Comparison of ENCODE assay signal across 39 cellular contexts in genomic region chr1:56776581-56776980, GRCh38. TPM values are rescaled to one million over a fixed set of nuclear protein-coding genes. Genes with fewer than 3 reads are reported as not detected.
"Had no signal": no experiment of that assay in that cellular context is flagged by ENCODE, and none has a peak within 500 bp of the region (broad histone marks: within the 10 kb centered on the region; RNA-seq: fewer than 3 reads in every experiment).

No MANE protein-coding gene starts in this region.

- H3K27me3 Mint-ChIP-seq: activated CD4-positive, alpha-beta memory T cell treated with anti-CD3 and anti-CD28 coated beads, Interleukin-2, amount 10 ng/mL, durations not matched to agents 7 days and 5 days; activated CD4-positive, alpha-beta T cell treated with anti-CD3 and anti-CD28 coated beads for 36 hours; activated CD4-positive, alpha-beta T cell treated with anti-CD3 and anti-CD28 coated beads, Interleukin-2, amount 10 ng/mL, durations not matched to agents 7 days and 5 days; activated CD8-positive, alpha-beta memory T cell treated with anti-CD3 and anti-CD28 coated beads, Interleukin-2, amount 10 ng/mL, durations not matched to agents 7 days and 5 days; activated naive CD4-positive, alpha-beta T cell treated with anti-CD3 and anti-CD28 coated beads, Interleukin-2, amount 10 ng/mL, durations not matched to agents 7 days and 5 days; activated naive CD8-positive, alpha-beta T cell; activated naive CD8-positive, alpha-beta T cell treated with anti-CD3 and anti-CD28 coated beads, Interleukin-2, amount 10 ng/mL, durations not matched to agents 7 days and 5 days; central memory CD8-positive, alpha-beta T cell had no signal

- H3K27ac ChIP-seq: ascending aorta, cardiac muscle cell, WERI-Rb-1 had no signal

- H3K27me3 ChIP-seq: ascending aorta, cardiac muscle cell had no signal

- DNase-seq: activated CD4-positive, alpha-beta memory T cell treated with anti-CD3 and anti-CD28 coated beads, Interleukin-2, amount 10 ng/mL, durations not matched to agents 7 days and 5 days; activated CD4-positive, alpha-beta T cell treated with anti-CD3 and anti-CD28 coated beads for 1 hour; activated CD4-positive, alpha-beta T cell treated with anti-CD3 and anti-CD28 coated beads for 36 hours; activated CD4-positive, alpha-beta T cell treated with anti-CD3 and anti-CD28 coated beads for 48 hours; activated CD4-positive, alpha-beta T cell treated with anti-CD3 and anti-CD28 coated beads, Interleukin-2, amount 10 ng/mL, durations not matched to agents 7 days and 5 days; activated CD4-positive, alpha-beta T cell treated with anti-CD3 and anti-CD28 coated beads, Interleukin-2, amount 50 U/mL, for 48 hours; activated CD4-positive, CD25-positive, alpha-beta regulatory T cell; activated CD8-positive, alpha-beta memory T cell treated with anti-CD3 and anti-CD28 coated beads for 24 hours; activated CD8-positive, alpha-beta memory T cell treated with anti-CD3 and anti-CD28 coated beads, Interleukin-2, amount 10 ng/mL, durations not matched to agents 7 days and 5 days; activated CD8-positive, alpha-beta memory T cell treated with anti-CD3 and anti-CD28 coated beads, Interleukin-2, amount 50 U/mL, for 48 hours; activated CD8-positive, alpha-beta T cell treated with anti-CD3 and anti-CD28 coated beads, Interleukin-2, amount 10 ng/mL, durations not matched to agents 7 days and 5 days; activated effector memory CD4-positive, alpha-beta T cell treated with Interleukin-2 at 50 U/mL for 16 hours; activated gamma-delta T cell; activated naive CD4-positive, alpha-beta T cell treated with anti-CD3 and anti-CD28 coated beads, Interleukin-2, amount 10 ng/mL, durations not matched to agents 7 days and 5 days; activated naive CD4-positive, alpha-beta T cell treated with Interleukin-2 at 50 U/mL for 16 hours; activated naive CD8-positive, alpha-beta T cell treated with anti-CD3 and anti-CD28 coated beads, Interleukin-2, amount 10 ng/mL, durations not matched to agents 7 days and 5 days; activated naive CD8-positive, alpha-beta T cell treated with anti-CD3 and anti-CD28 coated beads, Interleukin-2, amount 50 U/mL, for 24 hours; activated T-cell treated with anti-CD3 and anti-CD28 coated beads, Interleukin-2, amount 50 U/mL, for 24 hours; activated T-cell treated with anti-CD3 and anti-CD28 coated beads, Interleukin-2, amount 50 U/mL, for 48 hours; amygdala; anterior cingulate cortex; caudate nucleus; cerebellar nuclear complex; T-helper 1 cell; T-helper 2 cell; T-helper 9 cell; WERI-Rb-1 had no signal

- H3K4me1 ChIP-seq: ascending aorta had no signal

- H3K4me1 Mint-ChIP-seq: central memory CD8-positive, alpha-beta T cell had no signal

- H3K27ac Mint-ChIP-seq: activated CD4-positive, alpha-beta memory T cell treated with anti-CD3 and anti-CD28 coated beads, Interleukin-2, amount 10 ng/mL, durations not matched to agents 7 days and 5 days; activated CD4-positive, alpha-beta T cell treated with anti-CD3 and anti-CD28 coated beads for 36 hours; activated CD4-positive, alpha-beta T cell treated with anti-CD3 and anti-CD28 coated beads, Interleukin-2, amount 10 ng/mL, durations not matched to agents 7 days and 5 days; activated CD8-positive, alpha-beta memory T cell treated with anti-CD3 and anti-CD28 coated beads, Interleukin-2, amount 10 ng/mL, durations not matched to agents 7 days and 5 days; activated CD8-positive, alpha-beta T cell treated with anti-CD3 and anti-CD28 coated beads, Interleukin-2, amount 10 ng/mL, durations not matched to agents 7 days and 5 days; activated naive CD4-positive, alpha-beta T cell treated with anti-CD3 and anti-CD28 coated beads, Interleukin-2, amount 10 ng/mL, durations not matched to agents 7 days and 5 days; activated naive CD4-positive, alpha-beta T cell treated with anti-CD3 and anti-CD28 coated beads, Interleukin-2, amount 50 U/mL, for 24 hours; activated naive CD8-positive, alpha-beta T cell; activated naive CD8-positive, alpha-beta T cell treated with anti-CD3 and anti-CD28 coated beads, Interleukin-2, amount 10 ng/mL, durations not matched to agents 7 days and 5 days; activated naive CD8-positive, alpha-beta T cell treated with anti-CD3 and anti-CD28 coated beads, Interleukin-2, amount 50 U/mL, for 24 hours; activated T-cell treated with anti-CD3 and anti-CD28 coated beads, Interleukin-2, amount 50 U/mL, for 24 hours; activated T-helper 2 cell treated with anti-CD3 and anti-CD28 coated beads, Interferon-gamma antibody, Interleukin-2, Interleukin-4, amounts not matched to agents 10 μg/mL and 5 μg/mL and 100 μg/mL, durations not matched to agents 14 hours and 24 hours and 36 hours; brain; T-helper 1 cell treated with Interleukin-12 subunit alpha and Interleukin-12 subunit beta and Interleukin-4 antibody, amounts not matched to agents 30 μg/mL and 1 μg/mL, for 36 hours; T-helper 2 cell treated with Interferon-gamma antibody and Interleukin-4, amounts not matched to agents 5 μg/mL and 100 μg/mL, for 36 hours; WTC11 had no signal

- H3K9me3 Mint-ChIP-seq: activated CD4-positive, alpha-beta memory T cell treated with anti-CD3 and anti-CD28 coated beads, Interleukin-2, amount 10 ng/mL, durations not matched to agents 7 days and 5 days; activated naive CD4-positive, alpha-beta T cell treated with anti-CD3 and anti-CD28 coated beads, Interleukin-2, amount 10 ng/mL, durations not matched to agents 7 days and 5 days; activated naive CD4-positive, alpha-beta T cell treated with anti-CD3 and anti-CD28 coated beads, Interleukin-2, amount 50 U/mL, for 24 hours; activated T-cell treated with anti-CD3 and anti-CD28 coated beads, Interleukin-2, amount 50 U/mL, for 24 hours; activated T-helper 2 cell treated with anti-CD3 and anti-CD28 coated beads, Interferon-gamma antibody, Interleukin-2, Interleukin-4, amounts not matched to agents 10 μg/mL and 5 μg/mL and 100 μg/mL, durations not matched to agents 14 hours and 24 hours and 36 hours; brain; central memory CD8-positive, alpha-beta T cell; T-helper 1 cell treated with Interleukin-12 subunit alpha and Interleukin-12 subunit beta and Interleukin-4 antibody, amounts not matched to agents 30 μg/mL and 1 μg/mL, for 36 hours; T-helper 2 cell treated with Interferon-gamma antibody and Interleukin-4, amounts not matched to agents 5 μg/mL and 100 μg/mL, for 36 hours; WTC11 had no signal

- H3K4me3 ChIP-seq: ascending aorta, cardiac muscle cell had no signal

- ATAC-seq: activated CD4-positive, alpha-beta T cell treated with anti-CD3 and anti-CD28 coated beads for 36 hours; activated CD4-positive, CD25-positive, alpha-beta regulatory T cell treated with anti-CD3 and anti-CD28 coated beads, Interleukin-2, amount 50 U/mL, for 24 hours; activated CD8-positive, alpha-beta memory T cell treated with anti-CD3 and anti-CD28 coated beads, Interleukin-2, amount 10 ng/mL, durations not matched to agents 7 days and 5 days; activated CD8-positive, alpha-beta T cell treated with anti-CD3 and anti-CD28 coated beads, Interleukin-2, amount 10 ng/mL, durations not matched to agents 7 days and 5 days; activated naive CD8-positive, alpha-beta T cell treated with anti-CD3 and anti-CD28 coated beads, Interleukin-2, amount 50 U/mL, for 24 hours; WTC11 had no signal

- H3K9me3 ChIP-seq: ascending aorta had no signal

- H3K4me3 Mint-ChIP-seq: activated CD4-positive, alpha-beta memory T cell treated with anti-CD3 and anti-CD28 coated beads, Interleukin-2, amount 10 ng/mL, durations not matched to agents 7 days and 5 days; activated CD4-positive, alpha-beta T cell treated with anti-CD3 and anti-CD28 coated beads for 36 hours; activated CD4-positive, alpha-beta T cell treated with anti-CD3 and anti-CD28 coated beads, Interleukin-2, amount 10 ng/mL, durations not matched to agents 7 days and 5 days; activated CD8-positive, alpha-beta memory T cell treated with anti-CD3 and anti-CD28 coated beads, Interleukin-2, amount 10 ng/mL, durations not matched to agents 7 days and 5 days; activated CD8-positive, alpha-beta T cell treated with anti-CD3 and anti-CD28 coated beads, Interleukin-2, amount 10 ng/mL, durations not matched to agents 7 days and 5 days; activated naive CD4-positive, alpha-beta T cell treated with anti-CD3 and anti-CD28 coated beads, Interleukin-2, amount 10 ng/mL, durations not matched to agents 7 days and 5 days; activated naive CD4-positive, alpha-beta T cell treated with anti-CD3 and anti-CD28 coated beads, Interleukin-2, amount 50 U/mL, for 24 hours; activated naive CD8-positive, alpha-beta T cell; activated naive CD8-positive, alpha-beta T cell treated with anti-CD3 and anti-CD28 coated beads, Interleukin-2, amount 10 ng/mL, durations not matched to agents 7 days and 5 days; activated naive CD8-positive, alpha-beta T cell treated with anti-CD3 and anti-CD28 coated beads, Interleukin-2, amount 50 U/mL, for 24 hours; activated T-cell treated with anti-CD3 and anti-CD28 coated beads, Interleukin-2, amount 50 U/mL, for 24 hours; brain; central memory CD8-positive, alpha-beta T cell; T-helper 1 cell treated with Interleukin-12 subunit alpha and Interleukin-12 subunit beta and Interleukin-4 antibody, amounts not matched to agents 30 μg/mL and 1 μg/mL, for 36 hours; T-helper 2 cell treated with Interferon-gamma antibody and Interleukin-4, amounts not matched to agents 5 μg/mL and 100 μg/mL, for 36 hours; WTC11 had no signal

- H3K36me3 ChIP-seq: ascending aorta, cardiac muscle cell, WERI-Rb-1 had no signal

RNA-seq across cellular contexts. Expression of gene FYB2, which starts 42.6 kb away (rescaled TPM):
- total RNA-seq: activated CD4-positive, alpha-beta memory T cell treated with anti-CD3 and anti-CD28 coated beads, Interleukin-2, amount 10 ng/mL, durations not matched to agents 7 days and 5 days; activated CD4-positive, alpha-beta T cell treated with anti-CD3 and anti-CD28 coated beads for 36 hours; activated CD4-positive, alpha-beta T cell treated with anti-CD3 and anti-CD28 coated beads, Interleukin-2, amount 10 ng/mL, durations not matched to agents 7 days and 5 days; activated CD8-positive, alpha-beta memory T cell treated with anti-CD3 and anti-CD28 coated beads, Interleukin-2, amount 10 ng/mL, durations not matched to agents 7 days and 5 days; activated CD8-positive, alpha-beta T cell treated with anti-CD3 and anti-CD28 coated beads, Interleukin-2, amount 10 ng/mL, durations not matched to agents 7 days and 5 days; activated naive CD8-positive, alpha-beta T cell treated with anti-CD3 and anti-CD28 coated beads, Interleukin-2, amount 10 ng/mL, durations not matched to agents 7 days and 5 days; activated T-helper 2 cell treated with anti-CD3 and anti-CD28 coated beads, Interferon-gamma antibody, Interleukin-2, Interleukin-4, amounts not matched to agents 10 μg/mL and 5 μg/mL and 100 μg/mL, durations not matched to agents 14 hours and 24 hours and 36 hours; ascending aorta; bronchial epithelial cell had no signal
